In genomic region chr9:84315278-84315877, GRCh38 we compare ENCODE assay signal across 8 cellular contexts. TPM values are rescaled to one million over a fixed set of nuclear protein-coding genes. Genes with fewer than 3 reads are reported as not detected.
DNase-seq lines count a peak whose midpoint lies in the region; ATAC-seq and TF ChIP-seq lines count a peak whose summit lies in the region.

No MANE protein-coding gene starts in this region.

- TF ChIP-seq CTCF in epithelial cell of proximal tubule (conservative IDR thresholded peaks at IDR 0.05; ENCODE audit: low read depth, low read length) (peak; percentile 82), natural killer cell (IDR thresholded peaks at IDR 0.05) (peak; percentile 87)

- ATAC-seq in HG02981 (IDR thresholded peaks at IDR 0.05; ENCODE audit: unreplicated experiment), result peak; percentile 51
- peak; percentile 57 to 76 (median 75) for ATAC-seq in natural killer cell
- ATAC-seq in GM21529 (IDR thresholded peaks at IDR 0.05; ENCODE audit: unreplicated experiment), result no peak

- H3K4me3 Mint-ChIP-seq in natural killer cell, result no peak overlapping the region

- H3K27me3 Mint-ChIP-seq in natural killer cell (ENCODE audit: low read depth in 2 of 2), result no peaks in the 10 kb centered on the region

- H3K27ac ChIP-seq in substantia nigra (ENCODE audit: low read depth, low read length, poor library complexity, severe bottlenecking), result no peak overlapping the region

- peak overlapping the region in 1 of 2 donors; percentile 49 for H3K27ac Mint-ChIP-seq in natural killer cell

- in situ Hi-C loops in G401 (cut with HindIII; ENCODE audit: low sequenced_read_pairs), result no loop called here

- DNase-seq in G401 (ENCODE audit: low spot score) (peak; percentile 75), NCI-H774 (lab: John Stamatoyannopoulos, UW) (peak; percentile 42), epithelial cell of proximal tubule (ENCODE audit: low read depth) (no peak), natural killer cell (peak; percentile 30), substantia nigra (lab: John Stamatoyannopoulos, UW) (peak in 29 of 49 donors; percentile 1 to 51 (median 16))
- DNase-seq in activated CD8-positive, alpha-beta memory T cell treated with anti-CD3 and anti-CD28 coated beads, Interleukin-2, amount 50 U/mL, for 24 hours (ENCODE audit: extremely low read depth), result peak; percentile 13

- H3K4me1 Mint-ChIP-seq in natural killer cell, result peaks cover 6 to 27% of the 10 kb centered on the region in 2 donors

- no peaks in the 10 kb centered on the region for H3K36me3 Mint-ChIP-seq in natural killer cell

- intact Hi-C loops in natural killer cell (cut with micrococcal nuclease), result loop anchor here (1.0 to 10.0 kb wide), 3 partner anchors 53 to 377 kb away; no protein-coding TSS in a partner anchor

- H3K9me3 Mint-ChIP-seq in natural killer cell, result no peaks in the 10 kb centered on the region

- H3K4me3 ChIP-seq in epithelial cell of proximal tubule (ENCODE audit: low read depth, low read length), result no peak overlapping the region

RNA-seq across cellular contexts. Expression of gene SLC28A3, which starts 25.2 kb away (rescaled TPM):
- total RNA-seq in G401 (2014; rRNA removed; shearing (Covaris generic)), result not detected in 2 replicates
- total RNA-seq in epithelial cell of proximal tubule, result 0.06 and 0.58 TPM in 2 replicates
- 1 to 10 TPM in 1 of 3 donors, under 1 TPM in 1, not detected in 1; 0.16 to 1.6 TPM for total RNA-seq in natural killer cell
